Comparison of ENCODE assay signal across 9 cellular contexts in genomic region chr15:58440181-58440910, GRCh38. TPM values are rescaled to one million over a fixed set of nuclear protein-coding genes. Genes with fewer than 3 reads are reported as not detected.
A peak's percentile ranks its signal among the peaks of the same experiment; 100 is the strongest.
DNase-seq lines count a peak whose midpoint lies in the region; ATAC-seq and TF ChIP-seq lines count a peak whose summit lies in the region.
"Had no signal": no experiment of that assay in that cellular context is flagged by ENCODE, and none has a peak within 500 bp of the region (broad histone marks: within the 10 kb centered on the region; RNA-seq: fewer than 3 reads in every experiment).

No MANE protein-coding gene starts in this region.

- H3K27ac ChIP-seq in IMR-90 (ENCODE audit: insufficient read depth, low read length), result peak overlapping the region; percentile 69
- peak overlapping the region; percentile 61 to 68 for H3K27ac ChIP-seq in ascending aorta
- H3K27ac ChIP-seq in hepatocyte, result peak overlapping the region; percentile 92
- peak overlapping the region; percentile 79 to 92 (median 88) for H3K27ac ChIP-seq in stomach

- intact Hi-C loops in IMR-90 (cut with micrococcal nuclease), result no loop called here
- intact Hi-C loops in ascending aorta (cut with DNase I), result loop anchor here (2.0 kb wide), 2 partner anchors 50 to 308 kb away; partner anchors contain the start of gene ADAM10
- intact Hi-C loops in stomach (cut with DNase I; ENCODE audit: low total_unique reads), result no loop called here

- no peak overlapping the region; the same call in 1 of the 2 replicates for H3K23ac ChIP-seq in IMR-90 (ENCODE audit: low read depth, low read length)

- H3K79me1 ChIP-seq in IMR-90 (ENCODE audit: low read depth in 1 of 2, low read length in 2 of 2), result no peaks in the 10 kb centered on the region

- no peaks in the 10 kb centered on the region for H4K20me1 ChIP-seq in IMR-90 (ENCODE audit: insufficient read depth, low read length)
- H4K20me1 ChIP-seq in hepatocyte (ENCODE audit: insufficient read depth, poor library complexity, severe bottlenecking), result no peaks in the 10 kb centered on the region

- WGBS in IMR-90 (ENCODE audit: extremely low coverage in 2 of 2, insufficient read length in 1 of 2), 2 experiments, result no CpG with 5 or more reads among the region's 7 CpGs
- 65% methylated on average over 7 of the region's 7 CpGs for WGBS in hepatocyte (ENCODE audit: low lambda C conversion rate, missing lambda C conversion rate)
- 24 to 46% (median 41%) methylated on average over 7 of the region's 7 CpGs for WGBS in stomach, 5 donors

- peak overlapping the region; percentile 47 for H4K5ac ChIP-seq in IMR-90 (ENCODE audit: low read depth, low read length)

- TF ChIP-seq EP300 in stomach (IDR thresholded peaks at IDR 0.05), result no peak

- H2AK9ac ChIP-seq in IMR-90 (replicated peaks; ENCODE audit: low read depth, low read length, poor library complexity), result peak overlapping the region; percentile 18

- peak overlapping the region; percentile 89 for H3K4ac ChIP-seq in IMR-90 (ENCODE audit: low read depth, low read length)

- dilution Hi-C loops in IMR-90 (cut with HindIII; ENCODE audit: low sequenced_read_pairs, unreplicated experiment), result no loop called here

- no peaks in the 10 kb centered on the region for H3K79me2 ChIP-seq in hepatocyte

- H3K9ac ChIP-seq in IMR-90 (ENCODE audit: low read depth, low read length), result peak overlapping the region; percentile 34; the same call in 1 of the 2 replicates

- DNase-seq in IMR-90 (peak; percentile 46), ascending aorta (ENCODE audit: low spot score in 2 of 2) (peak in 1 of 2 donors; percentile 65), hepatocyte (ENCODE audit: low spot score) (peak; percentile 43), stomach (peak; percentile 76), globus pallidus (ENCODE audit: low spot score) (no peak), HPDE6-E6E7 (ENCODE audit: extremely low spot score) (no peak), GM10248 (ENCODE audit: extremely low spot score) (no peak)
- DNase-seq: activated CD4-positive, alpha-beta T cell treated with anti-CD3 and anti-CD28 coated beads for 1 hour had no signal

- H2BK120ac ChIP-seq in IMR-90 (ENCODE audit: low read depth, low read length), result peak overlapping the region; percentile 87

- H3K4me1 ChIP-seq in IMR-90 (ENCODE audit: control insufficient read depth, insufficient read depth, low read length) (peaks cover 24% of the 10 kb centered on the region), ascending aorta (peaks cover 6 to 18% of the 10 kb centered on the region in 2 donors), hepatocyte (ENCODE audit: insufficient read depth) (peaks cover 22% of the 10 kb centered on the region), stomach (peaks cover 16 to 50% (median 35%) of the 10 kb centered on the region in 4 donors)

- TF ChIP-seq CTCF in IMR-90 (conservative IDR thresholded peaks at IDR 0.05; ENCODE audit: low read depth, low read length) (no peak), ascending aorta (IDR thresholded peaks at IDR 0.05) (no peak), hepatocyte (IDR thresholded peaks at IDR 0.05; ENCODE audit: poor library complexity) (no peak), stomach (IDR thresholded peaks at IDR 0.05) (no peak), GM10248 (IDR thresholded peaks at IDR 0.05; ENCODE audit: control extremely low read depth, extremely low read depth, low read depth, missing control alignments) (no peak)

- H2AK5ac ChIP-seq in IMR-90 (ENCODE audit: low read depth, low read length), result peak overlapping the region; percentile 86

- peak overlapping the region; percentile 29 for H2BK15ac ChIP-seq in IMR-90 (ENCODE audit: low read depth, low read length)

- no peaks in the 10 kb centered on the region for H3K9me2 ChIP-seq in hepatocyte (replicated peaks; ENCODE audit: insufficient read depth)

- H3K56ac ChIP-seq in IMR-90 (ENCODE audit: extremely low read depth, insufficient read depth, low read length), result peak overlapping the region; percentile 37

- H3K9me1 ChIP-seq in IMR-90 (ENCODE audit: insufficient read depth, low read length), result peaks cover 17% of the 10 kb centered on the region

- CTCF ChIA-PET in IMR-90 (lab: Yijun Ruan, JAX), result interaction anchor here (1.0 kb wide), 1 partner anchor 81 kb away, joined by 3 read pairs; no protein-coding TSS in a partner anchor
- CTCF ChIA-PET in GM10248 (lab: Yijun Ruan, JAX), result interaction anchor here (0.9 to 1.5 kb wide), 5 partner anchors 9 to 46 kb away, joined by 3 to 5 read pairs (median 4); partner anchors contain the start of gene LIPC

- H2BK5ac ChIP-seq in IMR-90 (ENCODE audit: low read depth, low read length, poor library complexity, severe bottlenecking), result peak overlapping the region; percentile 46

- H3K4me2 ChIP-seq in IMR-90 (ENCODE audit: low read depth, low read length) (peak overlapping the region; percentile 25; the same call in 1 of the 2 replicates), hepatocyte (peak overlapping the region; percentile 42)

- ATAC-seq in IMR-90 (ENCODE audit: low read depth), result peak; percentile 74
- no peak for ATAC-seq in HG02588 (IDR thresholded peaks at IDR 0.05; ENCODE audit: unreplicated experiment)

- no peak for TF ChIP-seq RAD21 in IMR-90 (IDR thresholded peaks at IDR 0.05; ENCODE audit: low read length)

- H3K4me3 ChIP-seq in IMR-90 (ENCODE audit: insufficient read depth, low read depth, low read length) (no peak overlapping the region), ascending aorta (no peak overlapping the region), hepatocyte (no peak overlapping the region), stomach (no peak overlapping the region)

- H3K36me3 ChIP-seq in IMR-90 (ENCODE audit: control insufficient read depth, insufficient read depth, low read length) (no peaks in the 10 kb centered on the region), ascending aorta (no peaks in the 10 kb centered on the region), hepatocyte (replicated peaks; ENCODE audit: insufficient read depth, low read depth) (no peaks in the 10 kb centered on the region), stomach (no peaks in the 10 kb centered on the region)

- BruUV-seq in IMR-90 (replicated peaks; lab: Mats Ljungman, UMichigan), result no TSS peak

- in situ Hi-C loops in IMR-90 (cut with MboI; ENCODE audit: low sequenced_read_pairs), result no loop called here

- peak overlapping the region; percentile 87 for H4K91ac ChIP-seq in IMR-90 (ENCODE audit: insufficient read depth, low read depth, low read length)

- no peak for TF ChIP-seq POLR2A in IMR-90 (IDR thresholded peaks at IDR 0.05; ENCODE audit: low read depth, low read length)
- no peak for TF ChIP-seq POLR2A in stomach (IDR thresholded peaks at IDR 0.05)

- peak overlapping the region; percentile 44 for H3K18ac ChIP-seq in IMR-90 (ENCODE audit: low read depth, low read length)

- H4K8ac ChIP-seq in IMR-90 (ENCODE audit: low read depth in 2 of 2, low read length in 2 of 2), result peak overlapping the region; percentile 48 to 89

- POLR2A ChIA-PET in IMR-90 (lab: Charles Lee; ENCODE audit: unreplicated experiment) (interaction anchor here (0.5 kb wide), 1 partner anchor 27 kb away, joined by 3 read pairs; no protein-coding TSS in a partner anchor), GM10248 (lab: Yijun Ruan, JAX) (no interaction called here)

- H3K9me3 ChIP-seq in IMR-90 (ENCODE audit: control insufficient read depth, insufficient read depth, low read length) (no peaks in the 10 kb centered on the region), ascending aorta (no peaks in the 10 kb centered on the region), hepatocyte (ENCODE audit: low read depth) (no peaks in the 10 kb centered on the region), stomach (no peaks in the 10 kb centered on the region)

- peak overlapping the region; percentile 79 for H3K14ac ChIP-seq in IMR-90 (replicated peaks; ENCODE audit: low read depth, low read length)

- H2AFZ ChIP-seq in IMR-90 (replicated peaks; ENCODE audit: low read length, poor library complexity) (peak overlapping the region; percentile 36), hepatocyte (no peak overlapping the region)

- H3K27me3 ChIP-seq in IMR-90 (ENCODE audit: control insufficient read depth, insufficient read depth, low read length) (no peaks in the 10 kb centered on the region), ascending aorta (no peaks in the 10 kb centered on the region), hepatocyte (no peaks in the 10 kb centered on the region), stomach (no peaks in the 10 kb centered on the region)

- H2BK20ac ChIP-seq in IMR-90 (ENCODE audit: low read depth, low read length), result peak overlapping the region; percentile 91

TF ChIP-seq in IMR-90, 13 proteins besides CTCF, POLR2A, EP300 and RAD21:
- TF ChIP-seq MXI1 (IDR thresholded peaks at IDR 0.05; ENCODE audit: borderline replicate concordance, low read depth, low read length), result no peak
- no peak for TF ChIP-seq RFX5 (IDR thresholded peaks at IDR 0.05; ENCODE audit: low read depth, low read length)
- no peak for TF ChIP-seq SMC3 (IDR thresholded peaks at IDR 0.05; ENCODE audit: low read depth, low read length)

RNA-seq across cellular contexts. Expression of gene LIPC, which starts 8.6 kb away (rescaled TPM):
- total RNA-seq in IMR-90 (2012; rRNA removed) (under 0.01 TPM in 1 of 2 replicates, not detected in the other), ascending aorta (not detected), hepatocyte (64.8 and 67.7 TPM in 2 replicates), stomach (1 to 10 TPM in 1 of 5 donors, under 1 TPM in 1, not detected in 3; 0.58 to 7.5 TPM)
- polyA plus RNA-seq in IMR-90 (2012; rRNA removed) (0.07 and 0.14 TPM in 2 replicates), hepatocyte (34.3 and 37.0 TPM in 2 replicates), stomach (under 1 TPM in 2 of 3 donors, not detected in 1; 0.23 to 0.93 TPM)
- polyA plus RNA-seq in IMR-90 (2012; cell fraction: cytosol; rRNA removed), result 0.05 and 0.19 TPM in 2 replicates
- polyA plus RNA-seq in IMR-90 (2012; cell fraction: nucleus; rRNA removed; ENCODE audit: low replicate concordance), result 0.12 TPM in 1 of 2 replicates, not detected in the other

Comparison
In these comparisons a context has a peak if more than half of its experiments do, and no peak if none do; other contexts are left out.
1. DNase-seq: peak in IMR-90 (single experiment), hepatocyte (single experiment) and stomach (single experiment); none in globus pallidus (single experiment), HPDE6-E6E7 (single experiment) and GM10248 (single experiment).
2. Peak in every context shown above with its lines, with median percentiles within 50 percentile points of each other: H3K27ac ChIP-seq.